In the genomic region with DNA sequence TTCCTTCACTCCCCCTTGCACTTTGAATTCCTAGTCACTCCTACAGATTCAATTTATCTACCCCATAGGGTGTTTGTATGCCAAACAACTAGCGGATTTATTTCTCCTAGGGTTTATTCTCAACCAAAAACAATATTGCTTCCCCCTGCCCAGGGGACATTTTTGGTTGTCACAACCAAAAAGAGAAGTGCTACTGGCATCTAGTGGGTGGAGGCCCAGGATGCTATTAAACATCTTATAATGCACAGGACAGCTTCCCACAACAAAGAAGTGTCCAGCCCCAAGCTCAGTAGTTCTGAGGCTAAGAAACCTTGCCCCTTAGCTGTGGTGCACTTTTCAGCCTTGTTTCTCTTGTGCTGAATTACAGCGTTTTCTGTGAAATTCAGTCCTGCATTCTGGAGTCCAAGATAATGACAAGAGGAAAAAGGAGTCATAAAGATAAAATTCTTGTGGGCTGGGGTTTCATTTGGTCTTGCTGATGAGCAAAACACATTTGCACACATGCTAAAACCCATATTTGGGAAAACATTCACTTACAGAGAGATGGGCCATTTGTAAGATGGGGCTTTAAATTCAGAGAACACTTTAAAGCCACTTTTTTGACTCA, we compare ENCODE assay signal across 1 cellular context.
TF ChIP-seq lines count a peak whose summit lies in the region.

No MANE protein-coding gene starts in this region.

TF ChIP-seq in endothelial cell of umbilical vein, 7 proteins besides CTCF, POLR2A, EP300 and RAD21 (continued from another document):
- TF ChIP-seq GATA2 (IDR thresholded peaks at IDR 0.05; ENCODE audit: insufficient read depth, insufficient read length, low read depth, low read length) (peak; percentile 64), JUN (IDR thresholded peaks at IDR 0.05; ENCODE audit: borderline replicate concordance, insufficient read depth, insufficient read length, low read depth) (no peak), MYC (IDR thresholded peaks at IDR 0.05; ENCODE audit: low read depth, low read length) (no peak)
